Comparison of ENCODE assay signal across 8 cellular contexts in genomic region chr19:49361438-49362047, GRCh38. TPM values are rescaled to one million over a fixed set of nuclear protein-coding genes. Genes with fewer than 3 reads are reported as not detected.
DNase-seq lines count a peak whose midpoint lies in the region; ATAC-seq and TF ChIP-seq lines count a peak whose summit lies in the region.

No MANE protein-coding gene starts in this region.

- peaks cover 4% of the 10 kb centered on the region for H3K4me1 Mint-ChIP-seq in activated CD4-positive, alpha-beta memory T cell treated with anti-CD3 and anti-CD28 coated beads for 36 hours (ENCODE audit: low read depth)
- peaks cover 7% of the 10 kb centered on the region for H3K4me1 Mint-ChIP-seq in activated CD4-positive, alpha-beta memory T cell treated with anti-CD3 and anti-CD28 coated beads, Interleukin-2, amount 10 ng/mL, durations not matched to agents 7 days and 5 days
- H3K4me1 Mint-ChIP-seq in WTC11 = peaks cover 14% of the 10 kb centered on the region
- H3K4me1 Mint-ChIP-seq in activated CD8-positive, alpha-beta memory T cell treated with anti-CD3 and anti-CD28 coated beads, Interleukin-2, amount 10 ng/mL, durations not matched to agents 7 days and 5 days = no peaks in the 10 kb centered on the region

- H3K4me3 ChIP-seq in heart left ventricle = peak overlapping the region; percentile 70 to 97 (median 92)

- POLR2A ChIA-PET in activated CD4-positive, alpha-beta memory T cell treated with anti-CD3 and anti-CD28 coated beads for 36 hours (lab: Charles Lee) = no interaction called here
- POLR2A ChIA-PET in activated CD4-positive, alpha-beta memory T cell treated with anti-CD3 and anti-CD28 coated beads, Interleukin-2, amount 10 ng/mL, durations not matched to agents 7 days and 5 days (lab: Charles Lee) = no interaction called here
- POLR2A ChIA-PET in WTC11 (lab: Charles Lee) = interaction anchor here (0.5 to 1.9 kb wide), 8 partner anchors 16 to 90 kb away, joined by 3 to 12 read pairs (median 3); partner anchors contain the start of genes GFY and PIH1D1

- H3K4me1 ChIP-seq in heart left ventricle = peaks cover 0 to 32% (median 16%) of the 10 kb centered on the region in 12 donors

- H3K27me3 ChIP-seq in heart left ventricle = peaks cover 0 to 12% (median 0%) of the 10 kb centered on the region in 9 donors

- TF ChIP-seq CTCF in WTC11 (IDR thresholded peaks at IDR 0.05) = no peak
- TF ChIP-seq CTCF in heart left ventricle (IDR thresholded peaks at IDR 0.05) = no peak

- peak overlapping the region; percentile 93 to 99 (median 98) for H3K27ac ChIP-seq in heart left ventricle

- intact Hi-C loops in activated CD4-positive, alpha-beta memory T cell treated with anti-CD3 and anti-CD28 coated beads for 36 hours (cut with micrococcal nuclease) = loop anchor here (2.0 kb wide), 1 partner anchor 27 kb away; the partner anchor contains the start of gene CD37
- intact Hi-C loops in heart left ventricle (cut with DNase I) = no loop called here
- intact Hi-C loops in posterior vena cava (cut with DNase I) = no loop called here

- no peaks in the 10 kb centered on the region for H3K36me3 Mint-ChIP-seq in activated CD4-positive, alpha-beta memory T cell treated with anti-CD3 and anti-CD28 coated beads for 36 hours
- H3K36me3 Mint-ChIP-seq in activated CD4-positive, alpha-beta memory T cell treated with anti-CD3 and anti-CD28 coated beads, Interleukin-2, amount 10 ng/mL, durations not matched to agents 7 days and 5 days (ENCODE audit: low read depth) = no peaks in the 10 kb centered on the region
- H3K36me3 Mint-ChIP-seq in WTC11 = peaks cover 22% of the 10 kb centered on the region
- no peaks in the 10 kb centered on the region for H3K36me3 Mint-ChIP-seq in activated CD8-positive, alpha-beta memory T cell treated with anti-CD3 and anti-CD28 coated beads, Interleukin-2, amount 10 ng/mL, durations not matched to agents 7 days and 5 days

- WGBS in heart left ventricle, 4 donors = 2 to 3% (median 3%) methylated on average over 14 to 27 of the region's 27 CpGs

- peak overlapping the region; percentile 27 for H3K4me3 Mint-ChIP-seq in activated CD4-positive, alpha-beta memory T cell treated with anti-CD3 and anti-CD28 coated beads for 36 hours
- no peak overlapping the region for H3K4me3 Mint-ChIP-seq in activated CD4-positive, alpha-beta memory T cell treated with anti-CD3 and anti-CD28 coated beads, Interleukin-2, amount 10 ng/mL, durations not matched to agents 7 days and 5 days
- no peak overlapping the region for H3K4me3 Mint-ChIP-seq in WTC11
- H3K4me3 Mint-ChIP-seq in activated CD8-positive, alpha-beta memory T cell treated with anti-CD3 and anti-CD28 coated beads, Interleukin-2, amount 10 ng/mL, durations not matched to agents 7 days and 5 days = no peak overlapping the region

- DNase-seq in activated CD4-positive, alpha-beta memory T cell treated with anti-CD3 and anti-CD28 coated beads for 36 hours = peak; percentile 28
- no peak for DNase-seq in activated CD4-positive, alpha-beta memory T cell treated with anti-CD3 and anti-CD28 coated beads, Interleukin-2, amount 10 ng/mL, durations not matched to agents 7 days and 5 days
- DNase-seq in WTC11 (ENCODE audit: low spot score) = peak; percentile 72
- DNase-seq in heart left ventricle = peak; percentile 86 to 91 (median 89)
- peak; percentile 93 for DNase-seq in posterior vena cava (ENCODE audit: low spot score)
- no peak for DNase-seq in midbrain (lab: John Stamatoyannopoulos, UW)
- no peak for DNase-seq in DMS153 treated with DMSO at 0.1 percent for 48 hours (lab: John Stamatoyannopoulos, UW; ENCODE audit: unreplicated experiment)
- no peak for DNase-seq in activated CD8-positive, alpha-beta memory T cell treated with anti-CD3 and anti-CD28 coated beads, Interleukin-2, amount 10 ng/mL, durations not matched to agents 7 days and 5 days

- peaks cover 14% of the 10 kb centered on the region for H3K27me3 Mint-ChIP-seq in activated CD4-positive, alpha-beta memory T cell treated with anti-CD3 and anti-CD28 coated beads for 36 hours
- H3K27me3 Mint-ChIP-seq in activated CD4-positive, alpha-beta memory T cell treated with anti-CD3 and anti-CD28 coated beads, Interleukin-2, amount 10 ng/mL, durations not matched to agents 7 days and 5 days = peaks cover 43% of the 10 kb centered on the region
- H3K27me3 Mint-ChIP-seq in WTC11 (ENCODE audit: low read depth) = peaks cover 5% of the 10 kb centered on the region
- peaks cover 17% of the 10 kb centered on the region for H3K27me3 Mint-ChIP-seq in activated CD8-positive, alpha-beta memory T cell treated with anti-CD3 and anti-CD28 coated beads, Interleukin-2, amount 10 ng/mL, durations not matched to agents 7 days and 5 days

- no peaks in the 10 kb centered on the region for H3K9me3 Mint-ChIP-seq in activated CD4-positive, alpha-beta memory T cell treated with anti-CD3 and anti-CD28 coated beads for 36 hours
- no peaks in the 10 kb centered on the region for H3K9me3 Mint-ChIP-seq in activated CD4-positive, alpha-beta memory T cell treated with anti-CD3 and anti-CD28 coated beads, Interleukin-2, amount 10 ng/mL, durations not matched to agents 7 days and 5 days
- no peaks in the 10 kb centered on the region for H3K9me3 Mint-ChIP-seq in WTC11
- H3K9me3 Mint-ChIP-seq in activated CD8-positive, alpha-beta memory T cell treated with anti-CD3 and anti-CD28 coated beads, Interleukin-2, amount 10 ng/mL, durations not matched to agents 7 days and 5 days (ENCODE audit: low read depth) = no peaks in the 10 kb centered on the region

- no peak overlapping the region for H3K27ac Mint-ChIP-seq in activated CD4-positive, alpha-beta memory T cell treated with anti-CD3 and anti-CD28 coated beads for 36 hours
- no peak overlapping the region for H3K27ac Mint-ChIP-seq in activated CD4-positive, alpha-beta memory T cell treated with anti-CD3 and anti-CD28 coated beads, Interleukin-2, amount 10 ng/mL, durations not matched to agents 7 days and 5 days
- H3K27ac Mint-ChIP-seq in WTC11 = peak overlapping the region; percentile 82
- no peak overlapping the region for H3K27ac Mint-ChIP-seq in activated CD8-positive, alpha-beta memory T cell treated with anti-CD3 and anti-CD28 coated beads, Interleukin-2, amount 10 ng/mL, durations not matched to agents 7 days and 5 days

- TF ChIP-seq POLR2A in heart left ventricle (IDR thresholded peaks at IDR 0.05) = peak in 1 of 2 donors; percentile 62

- H3K36me3 ChIP-seq in heart left ventricle = peaks cover 0 to 29% (median 21%) of the 10 kb centered on the region in 9 donors

- ATAC-seq in WTC11 (peak; percentile 6), heart left ventricle (peak; percentile 33 to 66 (median 52))
- ATAC-seq in activated CD8-positive, alpha-beta memory T cell treated with anti-CD3 and anti-CD28 coated beads, Interleukin-2, amount 10 ng/mL, durations not matched to agents 7 days and 5 days = no peak

- H3K9me3 ChIP-seq in heart left ventricle = no peaks in the 10 kb centered on the region

- CTCF ChIA-PET in activated CD4-positive, alpha-beta memory T cell treated with anti-CD3 and anti-CD28 coated beads for 36 hours (lab: Charles Lee) = no interaction called here
- CTCF ChIA-PET in activated CD4-positive, alpha-beta memory T cell treated with anti-CD3 and anti-CD28 coated beads, Interleukin-2, amount 10 ng/mL, durations not matched to agents 7 days and 5 days (lab: Charles Lee) = no interaction called here
- CTCF ChIA-PET in WTC11 (lab: Charles Lee) = interaction anchor here (0.6 to 2.9 kb wide), 25 partner anchors 22 to 405 kb away, joined by 3 to 17 read pairs (median 5); partner anchors contain the start of genes ALDH16A1, GYS1, PIH1D1 and RUVBL2
- CTCF ChIA-PET in activated CD8-positive, alpha-beta memory T cell treated with anti-CD3 and anti-CD28 coated beads, Interleukin-2, amount 10 ng/mL, durations not matched to agents 7 days and 5 days (lab: Charles Lee) = interaction anchor here (0.7 kb wide), 1 partner anchor 34 kb away, joined by 3 read pairs; no protein-coding TSS in a partner anchor

RNA-seq across cellular contexts. Expression of gene TEAD2, which starts 0.7 kb away (rescaled TPM):
- not detected for total RNA-seq in activated CD4-positive, alpha-beta memory T cell treated with anti-CD3 and anti-CD28 coated beads for 36 hours
- total RNA-seq in activated CD4-positive, alpha-beta memory T cell treated with anti-CD3 and anti-CD28 coated beads, Interleukin-2, amount 10 ng/mL, durations not matched to agents 7 days and 5 days = not detected
- total RNA-seq in WTC11 (2021) = 104 to 106 TPM (median 104 TPM) in 3 replicates
- total RNA-seq in heart left ventricle = 10 to 100 TPM; 31.1 to 77.2 (median 54.3) TPM
- 10 to 100 TPM; 44.9 to 52.2 TPM for polyA plus RNA-seq in heart left ventricle
- 10 to 100 TPM; 31.0 to 32.4 TPM for total RNA-seq in posterior vena cava
- total RNA-seq in activated CD8-positive, alpha-beta memory T cell treated with anti-CD3 and anti-CD28 coated beads, Interleukin-2, amount 10 ng/mL, durations not matched to agents 7 days and 5 days = not detected

RNA-seq across cellular contexts. Expression of gene DKKL1, which starts 2.1 kb away (rescaled TPM):
- total RNA-seq in activated CD4-positive, alpha-beta memory T cell treated with anti-CD3 and anti-CD28 coated beads for 36 hours = not detected
- not detected for total RNA-seq in activated CD4-positive, alpha-beta memory T cell treated with anti-CD3 and anti-CD28 coated beads, Interleukin-2, amount 10 ng/mL, durations not matched to agents 7 days and 5 days
- total RNA-seq in WTC11 (2021) (2.4 to 3.0 TPM (median 2.9 TPM) in 3 replicates), heart left ventricle (under 1 TPM in 1 of 9 donors, not detected in 8; 0.51 TPM), posterior vena cava (not detected)
- under 1 TPM in 1 of 2 donors, not detected in 1; 0.24 TPM for polyA plus RNA-seq in heart left ventricle
- not detected for total RNA-seq in activated CD8-positive, alpha-beta memory T cell treated with anti-CD3 and anti-CD28 coated beads, Interleukin-2, amount 10 ng/mL, durations not matched to agents 7 days and 5 days

RNA-seq across cellular contexts. Expression of gene CD37, which starts 26.3 kb away (rescaled TPM):
- total RNA-seq in activated CD4-positive, alpha-beta memory T cell treated with anti-CD3 and anti-CD28 coated beads for 36 hours = 100 to 1,000 TPM; 178 to 181 TPM
- 100 to 1,000 TPM; 278 to 299 TPM for total RNA-seq in activated CD4-positive, alpha-beta memory T cell treated with anti-CD3 and anti-CD28 coated beads, Interleukin-2, amount 10 ng/mL, durations not matched to agents 7 days and 5 days
- total RNA-seq in WTC11 (2021) (0.27 to 1.6 TPM (median 1.2 TPM) in 3 replicates), heart left ventricle (10 to 100 TPM in 2 of 9 donors, 1 to 10 TPM in 7; 1.4 to 45.2 (median 4.2) TPM), posterior vena cava (10 to 100 TPM; 11.5 to 19.6 TPM)
- polyA plus RNA-seq in heart left ventricle = 1 to 10 TPM; 3.3 to 3.9 TPM
- 100 to 1,000 TPM; 126 to 177 TPM for total RNA-seq in activated CD8-positive, alpha-beta memory T cell treated with anti-CD3 and anti-CD28 coated beads, Interleukin-2, amount 10 ng/mL, durations not matched to agents 7 days and 5 days

RNA-seq across cellular contexts. Expression of gene KASH5, which starts 26.5 kb away (rescaled TPM):
- total RNA-seq in activated CD4-positive, alpha-beta memory T cell treated with anti-CD3 and anti-CD28 coated beads for 36 hours = 1 to 10 TPM; 2.3 to 2.6 TPM
- total RNA-seq in activated CD4-positive, alpha-beta memory T cell treated with anti-CD3 and anti-CD28 coated beads, Interleukin-2, amount 10 ng/mL, durations not matched to agents 7 days and 5 days = under 1 TPM; 0.73 to 0.81 TPM
- 0.14 to 0.42 TPM in 2 of 3 replicates, not detected in the other for total RNA-seq in WTC11 (2021)
- total RNA-seq in heart left ventricle = not detected
- polyA plus RNA-seq in heart left ventricle = not detected
- not detected for total RNA-seq in posterior vena cava
- total RNA-seq in activated CD8-positive, alpha-beta memory T cell treated with anti-CD3 and anti-CD28 coated beads, Interleukin-2, amount 10 ng/mL, durations not matched to agents 7 days and 5 days = under 1 TPM in 1 of 2 experiments, not detected in 1; 0.64 TPM

RNA-seq across cellular contexts. Expression of gene SLC6A16, which starts 36.6 kb away (rescaled TPM):
- 1 to 10 TPM; 1.0 to 1.3 TPM for total RNA-seq in activated CD4-positive, alpha-beta memory T cell treated with anti-CD3 and anti-CD28 coated beads for 36 hours
- 1 to 10 TPM; 3.0 to 3.5 TPM for total RNA-seq in activated CD4-positive, alpha-beta memory T cell treated with anti-CD3 and anti-CD28 coated beads, Interleukin-2, amount 10 ng/mL, durations not matched to agents 7 days and 5 days
- total RNA-seq in WTC11 (2021) (1.5 to 2.2 TPM (median 2.1 TPM) in 3 replicates), heart left ventricle (1 to 10 TPM in 1 of 9 donors, under 1 TPM in 8; 0.27 to 1.3 (median 0.40) TPM), posterior vena cava (1 to 10 TPM; 1.7 to 2.6 TPM)
- polyA plus RNA-seq in heart left ventricle = under 1 TPM; 0.33 to 0.53 TPM
- total RNA-seq in activated CD8-positive, alpha-beta memory T cell treated with anti-CD3 and anti-CD28 coated beads, Interleukin-2, amount 10 ng/mL, durations not matched to agents 7 days and 5 days = 1 to 10 TPM; 2.5 to 2.7 TPM

Comparison
In these comparisons a context has a peak if more than half of its experiments do, and no peak if none do; other contexts are left out.
1. DNase-seq: peak in activated CD4-positive, alpha-beta memory T cell treated with anti-CD3 and anti-CD28 coated beads for 36 hours (single experiment), WTC11 (single experiment), heart left ventricle (5 of 5) and posterior vena cava (single experiment); none in activated CD4-positive, alpha-beta memory T cell treated with anti-CD3 and anti-CD28 coated beads, Interleukin-2, amount 10 ng/mL, durations not matched to agents 7 days and 5 days (single experiment), midbrain (single experiment), DMS153 treated with DMSO at 0.1 percent for 48 hours (single experiment) and activated CD8-positive, alpha-beta memory T cell treated with anti-CD3 and anti-CD28 coated beads, Interleukin-2, amount 10 ng/mL, durations not matched to agents 7 days and 5 days (single experiment).
2. RNA of gene TEAD2, which starts 0.7 kb away (total RNA-seq): 104 to 106 TPM in WTC11, 31.1 to 77.2 TPM in heart left ventricle and 31.0 to 32.4 TPM in posterior vena cava; not detected in activated CD4-positive, alpha-beta memory T cell treated with anti-CD3 and anti-CD28 coated beads for 36 hours, not detected in activated CD4-positive, alpha-beta memory T cell treated with anti-CD3 and anti-CD28 coated beads, Interleukin-2, amount 10 ng/mL, durations not matched to agents 7 days and 5 days and not detected in activated CD8-positive, alpha-beta memory T cell treated with anti-CD3 and anti-CD28 coated beads, Interleukin-2, amount 10 ng/mL, durations not matched to agents 7 days and 5 days; every median in the first group is over 10 times any median in the second.
3. CTCF ChIA-PET loops: an anchor here in WTC11 (0.6 to 2.9 kb wide) and activated CD8-positive, alpha-beta memory T cell treated with anti-CD3 and anti-CD28 coated beads, Interleukin-2, amount 10 ng/mL, durations not matched to agents 7 days and 5 days (0.7 kb wide); none called in activated CD4-positive, alpha-beta memory T cell treated with anti-CD3 and anti-CD28 coated beads for 36 hours and activated CD4-positive, alpha-beta memory T cell treated with anti-CD3 and anti-CD28 coated beads, Interleukin-2, amount 10 ng/mL, durations not matched to agents 7 days and 5 days.